10 cellular contexts compared by ENCODE assay signal in genomic region chr9:20382460-20383071, GRCh38.
DNase-seq lines count a peak whose midpoint lies in the region; ATAC-seq, FAIRE-seq and TF ChIP-seq lines count a peak whose summit lies in the region.
"Had no signal": no experiment of that assay in that cellular context is flagged by ENCODE, and none has a peak within 500 bp of the region (broad histone marks: within the 10 kb centered on the region; RNA-seq: fewer than 3 reads in every experiment).

No MANE protein-coding gene starts in this region.

- H3K4me3 ChIP-seq in AG09309 (ENCODE audit: control insufficient read depth, low read depth, low read length) = no peak overlapping the region

- DNase-seq in AG09309 (ENCODE audit: low read depth) (peak; percentile 28), globus pallidus (ENCODE audit: low spot score) (no peak)
- DNase-seq in activated T-cell treated with anti-CD3 and anti-CD28 coated beads, Interleukin-2, amount 50 U/mL, for 1 hour = no peak
- DNase-seq in activated CD4-positive, alpha-beta T cell treated with anti-CD3 and anti-CD28 coated beads for 4 hours = no peak
- DNase-seq: WERI-Rb-1 had no signal

- no peak for TF ChIP-seq CTCF in AG09309 (IDR thresholded peaks at IDR 0.05; ENCODE audit: control insufficient read depth, insufficient read depth, low read depth, low read length, missing control alignments)

- peak; percentile 75 for ATAC-seq in GM18909 (IDR thresholded peaks at IDR 0.05; ENCODE audit: poor library complexity, unreplicated experiment)
- ATAC-seq in HG03558 (IDR thresholded peaks at IDR 0.05; ENCODE audit: extremely low read depth, unreplicated experiment) = peak; percentile 57
- no peak for ATAC-seq in HG03097 (IDR thresholded peaks at IDR 0.05; ENCODE audit: low FRiP score, unreplicated experiment)
- ATAC-seq: foreskin keratinocyte had no signal

- peak; percentile 38 for FAIRE-seq in colon (lab: Jason Lieb, UNC)
